In the genomic region with DNA sequence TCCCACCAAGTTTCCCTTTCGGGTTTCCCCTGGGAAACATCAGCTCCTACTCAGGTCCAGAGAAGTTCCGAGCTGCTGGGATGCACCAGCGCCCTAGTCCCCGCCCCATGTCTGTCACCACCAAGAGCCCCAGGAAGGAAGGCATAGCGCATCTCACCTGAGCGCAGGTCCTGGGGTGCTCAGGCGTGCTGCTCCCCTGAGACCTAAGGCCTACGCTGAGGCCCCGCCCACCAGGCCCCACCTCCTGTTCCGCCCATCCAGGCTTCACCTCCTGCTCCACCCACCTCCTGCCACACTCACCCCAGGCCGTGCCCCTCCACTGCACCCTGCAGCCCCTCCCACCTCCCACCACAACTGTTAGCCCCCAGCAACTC, we compare ENCODE assay signal across 12 cellular contexts. TPM values are rescaled to one million over a fixed set of nuclear protein-coding genes. Genes with fewer than 3 reads are reported as not detected.
DNase-seq lines count a peak whose midpoint lies in the region; ATAC-seq and TF ChIP-seq lines count a peak whose summit lies in the region.
"Had no signal": no experiment of that assay in that cellular context is flagged by ENCODE, and none has a peak within 500 bp of the region (broad histone marks: within the 10 kb centered on the region; RNA-seq: fewer than 3 reads in every experiment).

No MANE protein-coding gene starts in this region.

- CTCF ChIA-PET in PC-3 (lab: Charles Lee): interaction anchor here (0.6 kb wide), 1 partner anchor 30 kb away, joined by 3 read pairs; a partner anchor contains a TSS

- no peaks in the 10 kb centered on the region for H3K27me3 ChIP-seq in PC-3 (ENCODE audit: low read length)
- H3K27me3 ChIP-seq: MG63 had no signal

- H3K9me2 ChIP-seq in PC-3 (replicated peaks; ENCODE audit: low read length): no peaks in the 10 kb centered on the region

- H3K27ac Mint-ChIP-seq in effector memory CD8-positive, alpha-beta T cell: no peak overlapping the region
- peak overlapping the region in 1 of 2 donors; percentile 83 for H3K27ac Mint-ChIP-seq in stimulated activated naive CD8-positive, alpha-beta T cell treated with anti-CD3 and anti-CD28 coated beads, Interleukin-15, amount 100 ng/mL, for 72 hours

- H3K27ac ChIP-seq in PC-3 (ENCODE audit: low read length): no peak overlapping the region

- no peaks in the 10 kb centered on the region for H3K79me2 ChIP-seq in PC-3 (ENCODE audit: low read length)

- H3K9ac ChIP-seq in PC-3 (ENCODE audit: low read length): no peak overlapping the region

- H3K9me3 Mint-ChIP-seq in effector memory CD8-positive, alpha-beta T cell: no peaks in the 10 kb centered on the region
- no peaks in the 10 kb centered on the region for H3K9me3 Mint-ChIP-seq in stimulated activated naive CD8-positive, alpha-beta T cell treated with anti-CD3 and anti-CD28 coated beads, Interleukin-15, amount 100 ng/mL, for 72 hours

- H3K27me3 Mint-ChIP-seq in effector memory CD8-positive, alpha-beta T cell: peaks cover 19 to 45% of the 10 kb centered on the region in 2 donors
- peaks cover 7% of the 10 kb centered on the region for H3K27me3 Mint-ChIP-seq in stimulated activated naive CD8-positive, alpha-beta T cell treated with anti-CD3 and anti-CD28 coated beads, Interleukin-15, amount 100 ng/mL, for 72 hours

- no peaks in the 10 kb centered on the region for H4K20me1 ChIP-seq in PC-3 (ENCODE audit: low read length)

- no peak overlapping the region for H2AFZ ChIP-seq in PC-3 (ENCODE audit: low read length)

- no peak overlapping the region for H3K4me2 ChIP-seq in PC-3 (ENCODE audit: low read length)

- H3K4me1 Mint-ChIP-seq in effector memory CD8-positive, alpha-beta T cell (ENCODE audit: low read depth in 2 of 2): peaks cover 0 to 4% of the 10 kb centered on the region in 2 donors
- H3K4me1 Mint-ChIP-seq in stimulated activated naive CD8-positive, alpha-beta T cell treated with anti-CD3 and anti-CD28 coated beads, Interleukin-15, amount 100 ng/mL, for 72 hours: no peaks in the 10 kb centered on the region

- POLR2A ChIA-PET in PC-3 (lab: Charles Lee; ENCODE audit: unreplicated experiment): no interaction called here

- no peak overlapping the region for H3K4me3 ChIP-seq in PC-3 (ENCODE audit: low read length)
- H3K4me3 ChIP-seq: MG63 had no signal

- H3K4me1 ChIP-seq in PC-3 (ENCODE audit: insufficient read depth, low read length): no peaks in the 10 kb centered on the region

- no peaks in the 10 kb centered on the region for H3K9me3 ChIP-seq in PC-3 (ENCODE audit: low read length)
- H3K9me3 ChIP-seq: MG63 had no signal

- peak; percentile 11 for DNase-seq in activated naive CD4-positive, alpha-beta T cell treated with Interleukin-2 at 50 U/mL for 16 hours
- no peak for DNase-seq in activated naive CD4-positive, alpha-beta T cell (lab: John Stamatoyannopoulos, UW)
- DNase-seq in PC-3 (no peak), kidney tubule cell (ENCODE audit: low spot score) (no peak), CD1c-positive myeloid dendritic cell (ENCODE audit: extremely low spot score) (no peak), NCI-H524 (lab: John Stamatoyannopoulos, UW) (no peak)
- DNase-seq in effector memory CD8-positive, alpha-beta T cell: no peak
- no peak for DNase-seq in stimulated activated naive CD8-positive, alpha-beta T cell treated with anti-CD3 and anti-CD28 coated beads, Interleukin-15, amount 100 ng/mL, for 72 hours
- DNase-seq: kidney, MG63, SIG-M5 had no signal

- intact Hi-C loops in PC-3 (cut with micrococcal nuclease): no loop called here

- no TSS peak for BruUV-seq in PC-3 (replicated peaks; lab: Mats Ljungman, UMichigan)

- no peak overlapping the region for H3K4me3 Mint-ChIP-seq in effector memory CD8-positive, alpha-beta T cell
- no peak overlapping the region for H3K4me3 Mint-ChIP-seq in stimulated activated naive CD8-positive, alpha-beta T cell treated with anti-CD3 and anti-CD28 coated beads, Interleukin-15, amount 100 ng/mL, for 72 hours

- H3K36me3 ChIP-seq in PC-3 (ENCODE audit: low read depth, low read length): no peaks in the 10 kb centered on the region
- H3K36me3 ChIP-seq: MG63 had no signal

- TF ChIP-seq CTCF in PC-3 (conservative IDR thresholded peaks at IDR 0.05; ENCODE audit: low read depth, low read length): no peak

- H3F3A ChIP-seq in PC-3 (ENCODE audit: low read length, unreplicated experiment): no peaks in the 10 kb centered on the region

- H3K36me3 Mint-ChIP-seq in effector memory CD8-positive, alpha-beta T cell (ENCODE audit: insufficient read depth): peaks cover 2% of the 10 kb centered on the region

- peak; percentile 42; the same call in 1 of the 2 replicates for ATAC-seq in PC-3
- peak; percentile 51 for ATAC-seq in effector memory CD8-positive, alpha-beta T cell (replicated peaks)
- peak; percentile 59 for ATAC-seq in stimulated activated naive CD8-positive, alpha-beta T cell treated with anti-CD3 and anti-CD28 coated beads, Interleukin-15, amount 100 ng/mL, for 72 hours

RNA-seq across cellular contexts. Expression of a gene that starts 1.2 kb away (rescaled TPM):
- total RNA-seq in PC-3 (2014; rRNA removed): not detected in 2 replicates

RNA-seq across cellular contexts. Expression of a gene that starts 13.7 kb away (rescaled TPM):
- not detected in 2 replicates for total RNA-seq in PC-3 (2014; rRNA removed)
- total RNA-seq: kidney, subcutaneous adipose tissue had no signal

RNA-seq across cellular contexts. Expression of a gene that starts 30.2 kb away (rescaled TPM):
- 9.4 and 19.4 TPM in 2 replicates for total RNA-seq in PC-3 (2014; rRNA removed)

RNA-seq across cellular contexts. Expression of a gene that starts 31.0 kb away (rescaled TPM):
- 164 and 227 TPM in 2 replicates for total RNA-seq in PC-3 (2014; rRNA removed)

RNA-seq across cellular contexts. Expression of a gene that starts 40.4 kb away (rescaled TPM):
- 8.6 and 16.3 TPM in 2 replicates for total RNA-seq in PC-3 (2014; rRNA removed)
